In the genomic region with DNA sequence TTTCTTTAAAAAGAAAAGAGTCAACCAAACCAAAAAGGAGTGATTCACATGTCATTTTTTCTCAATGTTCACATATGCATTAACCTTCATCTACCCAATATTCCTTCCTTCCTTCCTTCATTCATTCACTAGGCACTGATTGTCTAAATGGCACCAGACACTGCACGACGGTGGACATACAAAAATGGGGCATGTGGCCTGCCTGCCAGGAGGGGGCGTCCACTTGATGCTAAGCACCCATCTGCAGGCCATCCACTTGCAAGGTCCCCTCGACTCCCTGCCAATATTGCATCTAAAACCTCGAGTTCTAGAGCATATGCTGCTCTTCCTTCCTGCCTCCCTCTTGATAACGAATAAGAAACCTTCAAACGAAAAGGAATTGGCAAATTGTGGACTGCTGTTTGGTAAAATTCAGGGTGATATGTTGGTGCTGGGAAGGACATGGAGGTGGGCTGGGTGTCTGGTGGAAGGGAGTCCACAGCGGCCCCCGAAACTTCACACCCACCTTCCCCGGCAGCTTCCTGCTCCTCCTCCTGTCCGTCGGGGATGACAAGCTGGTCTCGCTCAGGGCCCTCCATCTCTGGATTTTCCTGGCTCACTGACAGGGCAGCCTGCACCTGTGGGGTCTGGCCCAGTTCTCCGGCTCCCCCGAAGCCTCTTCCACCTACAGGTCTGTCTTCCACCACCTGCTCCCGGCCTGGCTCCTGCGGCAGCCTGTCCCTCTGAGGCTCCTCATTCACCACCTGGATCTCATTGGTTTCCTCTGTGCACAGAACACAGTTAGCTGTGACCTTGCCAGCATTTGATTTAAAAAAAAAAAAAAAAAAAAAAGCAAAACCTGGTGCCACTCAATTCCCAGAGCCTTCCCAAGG, we compare ENCODE assay signal across 9 cellular contexts.
DNase-seq lines count a peak whose midpoint lies in the region; ATAC-seq, FAIRE-seq and TF ChIP-seq lines count a peak whose summit lies in the region.
"Had no signal": no experiment of that assay in that cellular context is flagged by ENCODE, and none has a peak within 500 bp of the region (broad histone marks: within the 10 kb centered on the region; RNA-seq: fewer than 3 reads in every experiment).

No MANE protein-coding gene starts in this region.

- H3K9me3 Mint-ChIP-seq in activated naive CD4-positive, alpha-beta T cell treated with anti-CD3 and anti-CD28 coated beads for 36 hours = peaks cover 2% of the 10 kb centered on the region

- no peaks in the 10 kb centered on the region for H3K27me3 ChIP-seq in endothelial cell of umbilical vein (ENCODE audit: control insufficient read depth in 2 of 2, insufficient read depth in 2 of 2, low read length in 2 of 2)
- no peaks in the 10 kb centered on the region for H3K27me3 ChIP-seq in smooth muscle cell (ENCODE audit: low read depth)
- H3K27me3 ChIP-seq: upper lobe of left lung had no signal

- POLR2A ChIA-PET in endothelial cell of umbilical vein (lab: Charles Lee) = no interaction called here

- FAIRE-seq in H54 (lab: Jason Lieb, UNC) = peak; percentile 43
- FAIRE-seq in endothelial cell of umbilical vein (lab: Jason Lieb, UNC) = no peak

- peaks cover 5% of the 10 kb centered on the region for H3K27me3 Mint-ChIP-seq in activated naive CD4-positive, alpha-beta T cell treated with anti-CD3 and anti-CD28 coated beads for 36 hours (ENCODE audit: low read depth)

- H3K4me2 ChIP-seq in endothelial cell of umbilical vein (ENCODE audit: insufficient read depth, low read length) = no peak overlapping the region
- no peak overlapping the region for H3K4me2 ChIP-seq in smooth muscle cell

- no peaks in the 10 kb centered on the region for H3K4me1 Mint-ChIP-seq in activated naive CD4-positive, alpha-beta T cell treated with anti-CD3 and anti-CD28 coated beads for 36 hours (ENCODE audit: low read depth)

- TF ChIP-seq CTCF in endothelial cell of umbilical vein (IDR thresholded peaks at IDR 0.05; ENCODE audit: extremely low read depth in 1 of 2, insufficient read depth in 1 of 2, low read depth in 1 of 2, low read length in 2 of 2) (peak; percentile 63 to 77), smooth muscle cell (IDR thresholded peaks at IDR 0.05; ENCODE audit: borderline replicate concordance, insufficient read depth, poor library complexity, severe bottlenecking) (peak; percentile 44)

- dilution Hi-C loops in endothelial cell of umbilical vein (cut with MboI; ENCODE audit: extremely low pct_ligation_motif_present, low sequenced_read_pairs) = no loop called here

- no peaks in the 10 kb centered on the region for H3F3A ChIP-seq in smooth muscle cell (ENCODE audit: low read depth)

- no peaks in the 10 kb centered on the region for H4K20me1 ChIP-seq in endothelial cell of umbilical vein (replicated peaks; ENCODE audit: control insufficient read depth, extremely low read depth, insufficient read depth, low read length)
- H4K20me1 ChIP-seq in smooth muscle cell (ENCODE audit: low read depth) = no peaks in the 10 kb centered on the region

- H2AFZ ChIP-seq in endothelial cell of umbilical vein (ENCODE audit: low read depth, low read length) (no peak overlapping the region), smooth muscle cell (ENCODE audit: low read depth) (no peak overlapping the region)

- no peak overlapping the region for H3K4me3 Mint-ChIP-seq in activated naive CD4-positive, alpha-beta T cell treated with anti-CD3 and anti-CD28 coated beads for 36 hours

- ATAC-seq in HG03045 (IDR thresholded peaks at IDR 0.05; ENCODE audit: unreplicated experiment) = no peak
- no peak for ATAC-seq in GM18873 (IDR thresholded peaks at IDR 0.05; ENCODE audit: low FRiP score, unreplicated experiment)

- no TSS peak for BruUV-seq in endothelial cell of umbilical vein (replicated peaks; lab: Mats Ljungman, UMichigan)

- CTCF ChIA-PET in endothelial cell of umbilical vein (lab: Charles Lee) = interaction anchor here (0.7 to 1.0 kb wide), 4 partner anchors 9 to 18 kb away, joined by 3 to 5 read pairs (median 3); no protein-coding TSS in a partner anchor
- CTCF ChIA-PET in activated naive CD4-positive, alpha-beta T cell treated with anti-CD3 and anti-CD28 coated beads for 36 hours (lab: Charles Lee) = no interaction called here

- no peaks in the 10 kb centered on the region for H3K9me1 ChIP-seq in endothelial cell of umbilical vein (replicated peaks; ENCODE audit: control insufficient read depth, extremely low read depth, insufficient read depth, low read length)

- TF ChIP-seq POLR2A in H54 (IDR thresholded peaks at IDR 0.05; ENCODE audit: low read depth, low read length) (no peak), endothelial cell of umbilical vein (IDR thresholded peaks at IDR 0.05; ENCODE audit: low read depth, low read length) (no peak)

- H3K4me1 ChIP-seq in endothelial cell of umbilical vein (ENCODE audit: control insufficient read depth, extremely low read depth, insufficient read depth, low read length) (no peaks in the 10 kb centered on the region), smooth muscle cell (ENCODE audit: low read depth) (no peaks in the 10 kb centered on the region)
- H3K4me1 ChIP-seq: upper lobe of left lung had no signal

- H3K9ac ChIP-seq in endothelial cell of umbilical vein (replicated peaks; ENCODE audit: extremely low read depth, insufficient read depth, low read length) = no peak overlapping the region
- H3K9ac ChIP-seq in smooth muscle cell (ENCODE audit: low read depth) = no peak overlapping the region

- no peak overlapping the region for H3K27ac Mint-ChIP-seq in activated naive CD4-positive, alpha-beta T cell treated with anti-CD3 and anti-CD28 coated beads for 36 hours

- H3K36me3 ChIP-seq in endothelial cell of umbilical vein (ENCODE audit: control insufficient read depth in 2 of 2, extremely low read depth in 1 of 2, insufficient read depth in 2 of 2, low read length in 2 of 2) (peaks cover 8 to 12% of the 10 kb centered on the region in 2 experiments), smooth muscle cell (ENCODE audit: low read depth) (no peaks in the 10 kb centered on the region)

- peak; percentile 16 for DNase-seq in CD1c-positive myeloid dendritic cell (ENCODE audit: extremely low spot score)
- DNase-seq in H54 (ENCODE audit: insufficient read length, low spot score) = peak; percentile 54
- peak; percentile 23 for DNase-seq in NCI-H748 treated with DMSO at 0.1 percent for 48 hours (lab: John Stamatoyannopoulos, UW)
- DNase-seq in endothelial cell of umbilical vein (ENCODE audit: low read depth, low spot score) = peak; percentile 44
- no peak for DNase-seq in smooth muscle cell (lab: John Stamatoyannopoulos, UW; ENCODE audit: unreplicated experiment)
- no peak for DNase-seq in activated naive CD4-positive, alpha-beta T cell treated with anti-CD3 and anti-CD28 coated beads for 36 hours

- H3K9me3 ChIP-seq in endothelial cell of umbilical vein (replicated peaks; ENCODE audit: control insufficient read depth, insufficient read depth, low read length) (no peaks in the 10 kb centered on the region), smooth muscle cell (replicated peaks; ENCODE audit: low read depth) (no peaks in the 10 kb centered on the region)
- H3K9me3 ChIP-seq: upper lobe of left lung had no signal

- H3K27ac ChIP-seq in endothelial cell of umbilical vein (ENCODE audit: insufficient read depth, low read depth, low read length) (no peak overlapping the region), smooth muscle cell (ENCODE audit: low read depth) (no peak overlapping the region)
- H3K27ac ChIP-seq: upper lobe of left lung had no signal

- H3K36me3 Mint-ChIP-seq in activated naive CD4-positive, alpha-beta T cell treated with anti-CD3 and anti-CD28 coated beads for 36 hours (ENCODE audit: low read depth) = no peaks in the 10 kb centered on the region

- no peak overlapping the region for H3K4me3 ChIP-seq in endothelial cell of umbilical vein (replicated peaks in 1 of 3; ENCODE audit: insufficient read depth in 1 of 3, low read depth in 1 of 3, low read length in 3 of 3)
- no peak overlapping the region for H3K4me3 ChIP-seq in smooth muscle cell
- H3K4me3 ChIP-seq: upper lobe of left lung had no signal

- WGBS in smooth muscle cell (ENCODE audit: low lambda C conversion rate) = 87% methylated on average over 17 of the region's 17 CpGs

- H3K79me2 ChIP-seq in endothelial cell of umbilical vein (ENCODE audit: control insufficient read depth, insufficient read depth, low read length) (no peaks in the 10 kb centered on the region), smooth muscle cell (ENCODE audit: low read depth) (no peaks in the 10 kb centered on the region)

- intact Hi-C loops in endothelial cell of umbilical vein (cut with micrococcal nuclease) = loop anchor here (1.0 kb wide), 1 partner anchor 87 kb away; no protein-coding TSS in a partner anchor
- intact Hi-C loops in activated naive CD4-positive, alpha-beta T cell treated with anti-CD3 and anti-CD28 coated beads for 36 hours (cut with micrococcal nuclease) = no loop called here

TF ChIP-seq in endothelial cell of umbilical vein, 7 proteins besides CTCF, POLR2A, EP300 and RAD21:
- TF ChIP-seq POLR2AphosphoS5 (IDR thresholded peaks at IDR 0.05; ENCODE audit: insufficient read depth, low read depth, low read length) (no peak), JUN (IDR thresholded peaks at IDR 0.05; ENCODE audit: borderline replicate concordance, insufficient read depth, insufficient read length, low read depth) (no peak), FOS (IDR thresholded peaks at IDR 0.05; ENCODE audit: borderline replicate concordance, insufficient read depth, low read length) (no peak), MAX (IDR thresholded peaks at IDR 0.05; ENCODE audit: insufficient read depth, insufficient read length) (no peak), GATA2 (IDR thresholded peaks at IDR 0.05; ENCODE audit: insufficient read depth, insufficient read length, low read depth, low read length) (no peak)

Comparison
In these comparisons a context has a peak if more than half of its experiments do, and no peak if none do; other contexts are left out.
1. DNase-seq: peak in CD1c-positive myeloid dendritic cell (single experiment), H54 (single experiment), NCI-H748 treated with DMSO at 0.1 percent for 48 hours (single experiment) and endothelial cell of umbilical vein (single experiment); none in smooth muscle cell (single experiment) and activated naive CD4-positive, alpha-beta T cell treated with anti-CD3 and anti-CD28 coated beads for 36 hours (single experiment).